ENCODE assay signal across 8 cellular contexts in genomic region chr9:110048976-110049698, GRCh38.
A peak's percentile ranks its signal among the peaks of the same experiment; 100 is the strongest.
DNase-seq lines count a peak whose midpoint lies in the region; ATAC-seq and TF ChIP-seq lines count a peak whose summit lies in the region.

No MANE protein-coding gene starts in this region.

- H3K27me3 Mint-ChIP-seq in activated CD4-positive, alpha-beta memory T cell treated with anti-CD3 and anti-CD28 coated beads for 36 hours = peaks cover 13% of the 10 kb centered on the region

- TF ChIP-seq CTCF in fibroblast of pulmonary artery (IDR thresholded peaks at IDR 0.05; ENCODE audit: low read length, missing control alignments) (no peak), neutrophil (IDR thresholded peaks at IDR 0.05) (no peak)

- intact Hi-C loops in activated CD4-positive, alpha-beta memory T cell treated with anti-CD3 and anti-CD28 coated beads for 36 hours (cut with micrococcal nuclease) = loop anchor here (1.0 to 2.0 kb wide), 4 partner anchors 75 to 154 kb away; no protein-coding TSS in a partner anchor

- H3K4me1 Mint-ChIP-seq in activated CD4-positive, alpha-beta memory T cell treated with anti-CD3 and anti-CD28 coated beads for 36 hours (ENCODE audit: low read depth) = peaks cover 39% of the 10 kb centered on the region

- POLR2A ChIA-PET in activated CD4-positive, alpha-beta memory T cell treated with anti-CD3 and anti-CD28 coated beads for 36 hours (lab: Charles Lee) = interaction anchor here (0.6 to 2.5 kb wide), 11 partner anchors 8 to 1543 kb away, joined by 3 to 13 read pairs (median 3); no protein-coding TSS in a partner anchor

- no peaks in the 10 kb centered on the region for H3K9me3 Mint-ChIP-seq in activated CD4-positive, alpha-beta memory T cell treated with anti-CD3 and anti-CD28 coated beads for 36 hours

- H3K36me3 ChIP-seq in KOPT-K1 (ENCODE audit: insufficient read depth, low read length) = peaks cover 19% of the 10 kb centered on the region
- H3K36me3 ChIP-seq in neutrophil = no peaks in the 10 kb centered on the region

- peak overlapping the region; percentile 98 for H3K4me3 ChIP-seq in fibroblast of pulmonary artery (replicated peaks; ENCODE audit: low read depth, low read length)
- peak overlapping the region; percentile 52 to 63 for H3K4me3 ChIP-seq in neutrophil (ENCODE audit: low read depth in 1 of 2, low read length in 1 of 2)

- H3K27me3 ChIP-seq in neutrophil = peaks cover 40% of the 10 kb centered on the region

- H3K27ac Mint-ChIP-seq in activated CD4-positive, alpha-beta memory T cell treated with anti-CD3 and anti-CD28 coated beads for 36 hours = peak overlapping the region; percentile 50

- peak; percentile 13 for ATAC-seq in GM21529 (IDR thresholded peaks at IDR 0.05; ENCODE audit: unreplicated experiment)

- H3K36me3 Mint-ChIP-seq in activated CD4-positive, alpha-beta memory T cell treated with anti-CD3 and anti-CD28 coated beads for 36 hours = peaks cover 17% of the 10 kb centered on the region

- peaks cover 25 to 30% of the 10 kb centered on the region in 2 experiments for H3K4me1 ChIP-seq in neutrophil (ENCODE audit: control insufficient read depth in 1 of 2, insufficient read depth in 1 of 2, low read depth in 1 of 2, low read length in 1 of 2)

- CTCF ChIA-PET in activated CD4-positive, alpha-beta memory T cell treated with anti-CD3 and anti-CD28 coated beads for 36 hours (lab: Charles Lee) = interaction anchor here (1.1 to 3.7 kb wide), 3 partner anchors 9 to 147 kb away, joined by 4 to 19 read pairs (median 4); no protein-coding TSS in a partner anchor

- H3K9me3 ChIP-seq in KOPT-K1 (ENCODE audit: insufficient read depth, low read length, poor library complexity, severe bottlenecking) (no peaks in the 10 kb centered on the region), neutrophil (no peaks in the 10 kb centered on the region)

- peak overlapping the region; percentile 95 for H3K27ac ChIP-seq in KOPT-K1 (ENCODE audit: low read depth, low read length, poor library complexity, severe bottlenecking)
- H3K27ac ChIP-seq in neutrophil = no peak overlapping the region

- peak overlapping the region; percentile 90 for H3K4me3 Mint-ChIP-seq in activated CD4-positive, alpha-beta memory T cell treated with anti-CD3 and anti-CD28 coated beads for 36 hours

- DNase-seq in D341Med (ENCODE audit: low spot score) (peak; percentile 65), fibroblast of pulmonary artery (ENCODE audit: low read depth) (peak; percentile 55), KG1 (lab: John Stamatoyannopoulos, UW) (no peak), NCI-H526 treated with DMSO at 0.1 percent for 48 hours (lab: John Stamatoyannopoulos, UW) (no peak)
- DNase-seq in activated CD4-positive, alpha-beta memory T cell treated with anti-CD3 and anti-CD28 coated beads for 36 hours = peak; percentile 20

Comparison
In these comparisons a context has a peak if more than half of its experiments do, and no peak if none do; other contexts are left out.
1. DNase-seq: peak in D341Med (single experiment), activated CD4-positive, alpha-beta memory T cell treated with anti-CD3 and anti-CD28 coated beads for 36 hours (single experiment) and fibroblast of pulmonary artery (single experiment); none in KG1 (single experiment) and NCI-H526 treated with DMSO at 0.1 percent for 48 hours (single experiment).